ENCODE assay signal across 10 cellular contexts in genomic region chr5:143177263-143177994, GRCh38.
DNase-seq lines count a peak whose midpoint lies in the region; ATAC-seq and TF ChIP-seq lines count a peak whose summit lies in the region.
"Had no signal": no experiment of that assay in that cellular context is flagged by ENCODE, and none has a peak within 500 bp of the region (broad histone marks: within the 10 kb centered on the region; RNA-seq: fewer than 3 reads in every experiment).

No MANE protein-coding gene starts in this region.

- H3K27ac Mint-ChIP-seq in WTC11, result no peak overlapping the region
- H3K27ac Mint-ChIP-seq in activated CD4-positive, alpha-beta T cell treated with anti-CD3 and anti-CD28 coated beads, Interleukin-2, amount 10 ng/mL, durations not matched to agents 24 days and 14 days, result no peak overlapping the region

- in situ Hi-C loops in mammary epithelial cell (cut with MboI; ENCODE audit: low sequenced_read_pairs in 2 of 2), result loop anchor here in 1 of 2 donors (25.0 kb wide), 1 partner anchor 210 kb away; no protein-coding TSS in a partner anchor

- intact Hi-C loops in mammary epithelial cell (cut with micrococcal nuclease), result loop anchor here (1.0 to 5.0 kb wide), 6 partner anchors 23 to 226 kb away; partner anchors contain the start of gene NR3C1
- intact Hi-C loops in activated CD4-positive, alpha-beta T cell treated with anti-CD3 and anti-CD28 coated beads, Interleukin-2, amount 10 ng/mL, durations not matched to agents 24 days and 14 days (cut with micrococcal nuclease), result no loop called here

- H3K27ac ChIP-seq in mammary epithelial cell (ENCODE audit: insufficient read depth, low read depth, low read length), result peak overlapping the region; percentile 97
- H3K27ac ChIP-seq: SK-N-MC had no signal

- no peaks in the 10 kb centered on the region for H3K9me3 ChIP-seq in mammary epithelial cell (replicated peaks; ENCODE audit: insufficient read depth, low read length)

- peak overlapping the region; percentile 74 for H3K9ac ChIP-seq in mammary epithelial cell (ENCODE audit: insufficient read depth, low read length)

- H2AFZ ChIP-seq in mammary epithelial cell (ENCODE audit: low read depth, low read length), result peak overlapping the region; percentile 6

- H3K79me2 ChIP-seq in mammary epithelial cell (ENCODE audit: insufficient read depth, low read length), result no peaks in the 10 kb centered on the region

- H3K4me1 Mint-ChIP-seq in WTC11, result peaks cover 28% of the 10 kb centered on the region
- peaks cover 21% of the 10 kb centered on the region for H3K4me1 Mint-ChIP-seq in activated CD4-positive, alpha-beta T cell treated with anti-CD3 and anti-CD28 coated beads, Interleukin-2, amount 10 ng/mL, durations not matched to agents 24 days and 14 days

- H3K4me2 ChIP-seq in mammary epithelial cell (ENCODE audit: insufficient read depth, low read depth, low read length), result peak overlapping the region; percentile 57

- H3K36me3 Mint-ChIP-seq in WTC11, result peaks cover 7% of the 10 kb centered on the region
- H3K36me3 Mint-ChIP-seq in activated CD4-positive, alpha-beta T cell treated with anti-CD3 and anti-CD28 coated beads, Interleukin-2, amount 10 ng/mL, durations not matched to agents 24 days and 14 days (ENCODE audit: low read depth), result peaks cover 17% of the 10 kb centered on the region

- WGBS in mammary epithelial cell (ENCODE audit: low coverage, missing lambda C conversion rate), result under 1% methylated on average over 9 of the region's 9 CpGs

- H4K20me1 ChIP-seq in mammary epithelial cell (ENCODE audit: insufficient read depth, low read length), result no peaks in the 10 kb centered on the region

- H3K36me3 ChIP-seq in mammary epithelial cell (ENCODE audit: insufficient read depth, low read length), result no peaks in the 10 kb centered on the region

- no peak overlapping the region for H3K4me3 ChIP-seq in mammary epithelial cell (replicated peaks in 1 of 3; ENCODE audit: insufficient read depth in 1 of 3, low read depth in 2 of 3, low read length in 3 of 3)
- H3K4me3 ChIP-seq: SK-N-MC had no signal

- H3K4me1 ChIP-seq in mammary epithelial cell (ENCODE audit: insufficient read depth, low read length), result peaks cover 29% of the 10 kb centered on the region

- dilution Hi-C loops in mammary epithelial cell (cut with HindIII; ENCODE audit: low sequenced_read_pairs), result no loop called here

- H3K4me3 Mint-ChIP-seq in WTC11, result no peak overlapping the region
- H3K4me3 Mint-ChIP-seq in activated CD4-positive, alpha-beta T cell treated with anti-CD3 and anti-CD28 coated beads, Interleukin-2, amount 10 ng/mL, durations not matched to agents 24 days and 14 days, result no peak overlapping the region

- no peak for ATAC-seq in WTC11
- no peak for ATAC-seq in GM19463 (IDR thresholded peaks at IDR 0.05; ENCODE audit: unreplicated experiment)

- peak; percentile 23 to 30 for TF ChIP-seq CTCF in mammary epithelial cell (conservative IDR thresholded peaks at IDR 0.05 in 1 of 2, IDR thresholded peaks at IDR 0.05 in 1 of 2; ENCODE audit: extremely low read depth in 1 of 2, insufficient read depth in 1 of 2, low read depth in 1 of 2, low read length in 2 of 2)
- no peak for TF ChIP-seq CTCF in WTC11 (IDR thresholded peaks at IDR 0.05)

- H3K27me3 ChIP-seq in mammary epithelial cell (ENCODE audit: insufficient read depth, low read length), result no peaks in the 10 kb centered on the region

- CTCF ChIA-PET in mammary epithelial cell (lab: Charles Lee; ENCODE audit: low non-redundant PET), result interaction anchor here (0.9 to 1.0 kb wide), 2 partner anchors 226 to 965 kb away, joined by 4 to 8 read pairs; no protein-coding TSS in a partner anchor
- CTCF ChIA-PET in WTC11 (lab: Charles Lee), result no interaction called here

- POLR2A ChIA-PET in WTC11 (lab: Charles Lee), result no interaction called here

- TSS peak; percentile 69 for BruUV-seq in mammary epithelial cell (replicated peaks; lab: Mats Ljungman, UMichigan)

- DNase-seq in DMS53 treated with DMSO at 0.1 percent for 48 hours (lab: John Stamatoyannopoulos, UW; ENCODE audit: unreplicated experiment) (peak; percentile 59), NCI-H2107 treated with DMSO at 0.1 percent for 48 hours (lab: John Stamatoyannopoulos, UW; ENCODE audit: unreplicated experiment) (peak; percentile 86), mammary epithelial cell (peak; percentile 100), myocyte (ENCODE audit: low read depth) (peak; percentile 89), WTC11 (ENCODE audit: low spot score) (no peak), mesenteric fat pad (ENCODE audit: low spot score) (no peak)
- no peak for DNase-seq in activated CD4-positive, alpha-beta T cell treated with anti-CD3 and anti-CD28 coated beads, Interleukin-2, amount 10 ng/mL, durations not matched to agents 24 days and 14 days
- DNase-seq: activated naive CD4-positive, alpha-beta T cell treated with anti-CD3 and anti-CD28 coated beads, Interleukin-2, amount 50 U/mL, for 16 hours had no signal

- no peaks in the 10 kb centered on the region for H3K27me3 Mint-ChIP-seq in WTC11 (ENCODE audit: low read depth)
- no peaks in the 10 kb centered on the region for H3K27me3 Mint-ChIP-seq in activated CD4-positive, alpha-beta T cell treated with anti-CD3 and anti-CD28 coated beads, Interleukin-2, amount 10 ng/mL, durations not matched to agents 24 days and 14 days

- H3K9me3 Mint-ChIP-seq in WTC11, result peaks cover 4% of the 10 kb centered on the region
- H3K9me3 Mint-ChIP-seq in activated CD4-positive, alpha-beta T cell treated with anti-CD3 and anti-CD28 coated beads, Interleukin-2, amount 10 ng/mL, durations not matched to agents 24 days and 14 days, result peaks cover 19% of the 10 kb centered on the region

TF ChIP-seq in WTC11, 78 proteins besides CTCF, POLR2A, EP300 and RAD21:
- TF ChIP-seq PRRX2 (CRISPR knock-in tag; IDR thresholded peaks at IDR 0.05), result no peak
- no peak for TF ChIP-seq RORB (CRISPR knock-in tag; IDR thresholded peaks at IDR 0.05)
- no peak for TF ChIP-seq NR2C2 (CRISPR knock-in tag; IDR thresholded peaks at IDR 0.05)
- no peak for TF ChIP-seq ZNF121 (CRISPR knock-in tag; IDR thresholded peaks at IDR 0.05)
- TF ChIP-seq IRF2 (CRISPR knock-in tag; IDR thresholded peaks at IDR 0.05; ENCODE audit: borderline replicate concordance, low read depth), result no peak
- TF ChIP-seq, protein P1, sequence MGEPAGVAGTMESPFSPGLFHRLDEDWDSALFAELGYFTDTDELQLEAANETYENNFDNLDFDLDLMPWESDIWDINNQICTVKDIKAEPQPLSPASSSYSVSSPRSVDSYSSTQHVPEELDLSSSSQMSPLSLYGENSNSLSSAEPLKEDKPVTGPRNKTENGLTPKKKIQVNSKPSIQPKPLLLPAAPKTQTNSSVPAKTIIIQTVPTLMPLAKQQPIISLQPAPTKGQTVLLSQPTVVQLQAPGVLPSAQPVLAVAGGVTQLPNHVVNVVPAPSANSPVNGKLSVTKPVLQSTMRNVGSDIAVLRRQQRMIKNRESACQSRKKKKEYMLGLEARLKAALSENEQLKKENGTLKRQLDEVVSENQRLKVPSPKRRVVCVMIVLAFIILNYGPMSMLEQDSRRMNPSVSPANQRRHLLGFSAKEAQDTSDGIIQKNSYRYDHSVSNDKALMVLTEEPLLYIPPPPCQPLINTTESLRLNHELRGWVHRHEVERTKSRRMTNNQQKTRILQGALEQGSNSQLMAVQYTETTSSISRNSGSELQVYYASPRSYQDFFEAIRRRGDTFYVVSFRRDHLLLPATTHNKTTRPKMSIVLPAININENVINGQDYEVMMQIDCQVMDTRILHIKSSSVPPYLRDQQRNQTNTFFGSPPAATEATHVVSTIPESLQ (CRISPR knock-in tag; IDR thresholded peaks at IDR 0.05), result no peak
- TF ChIP-seq RELA (CRISPR knock-in tag; IDR thresholded peaks at IDR 0.05; ENCODE audit: borderline replicate concordance), result no peak
- TF ChIP-seq ZNF423 (CRISPR knock-in tag; IDR thresholded peaks at IDR 0.05), result no peak
- no peak for TF ChIP-seq NFYB (CRISPR knock-in tag; conservative IDR thresholded peaks at IDR 0.05; ENCODE audit: low read depth)
- no peak for TF ChIP-seq ZNF281 (CRISPR knock-in tag; IDR thresholded peaks at IDR 0.05)
- TF ChIP-seq ZNF425 (CRISPR knock-in tag; conservative IDR thresholded peaks at IDR 0.05), result no peak

Comparison
In these comparisons a context has a peak if more than half of its experiments do, and no peak if none do; other contexts are left out.
1. DNase-seq: peak in DMS53 treated with DMSO at 0.1 percent for 48 hours (single experiment), NCI-H2107 treated with DMSO at 0.1 percent for 48 hours (single experiment), mammary epithelial cell (single experiment) and myocyte (single experiment); none in WTC11 (single experiment), mesenteric fat pad (single experiment) and activated CD4-positive, alpha-beta T cell treated with anti-CD3 and anti-CD28 coated beads, Interleukin-2, amount 10 ng/mL, durations not matched to agents 24 days and 14 days (single experiment).